14 cellular contexts compared by ENCODE assay signal in genomic region chr11:27237641-27238040, GRCh38.
"Had no signal": no experiment of that assay in that cellular context is flagged by ENCODE, and none has a peak within 500 bp of the region (broad histone marks: within the 10 kb centered on the region; RNA-seq: fewer than 3 reads in every experiment).

No MANE protein-coding gene starts in this region.

- ATAC-seq: activated CD8-positive, alpha-beta T cell treated with anti-CD3 and anti-CD28 coated beads, Interleukin-2, amount 10 ng/mL, durations not matched to agents 7 days and 5 days; body of pancreas; left ventricle myocardium superior; stimulated activated memory B cell treated with anti-CD40 and anti-IgM and Interleukin-4, amounts not matched to agents 10 μg/mL and 1 μg/mL and 100 μg/mL, for 72 hours had no signal

- DNase-seq: activated B cell treated with CpG ODN at 0.5 μM for 24 hours; activated CD4-positive, alpha-beta T cell treated with anti-CD3 and anti-CD28 coated beads for 48 hours; activated CD8-positive, alpha-beta memory T cell treated with anti-CD3 and anti-CD28 coated beads, Interleukin-2, amount 50 U/mL, for 4 hours; activated CD8-positive, alpha-beta T cell treated with anti-CD3 and anti-CD28 coated beads, Interleukin-2, amount 10 ng/mL, durations not matched to agents 7 days and 5 days; activated naive CD8-positive, alpha-beta T cell treated with anti-CD3 and anti-CD28 coated beads for 36 hours; amygdala; body of pancreas; caudate nucleus; hippocampal formation; left ventricle myocardium superior; ovary had no signal

- H3K9me3 ChIP-seq: body of pancreas, esophagus muscularis mucosa, ovary had no signal

- H3K27ac ChIP-seq: body of pancreas, esophagus muscularis mucosa, neural progenitor cell, ovary had no signal

- H3K27me3 ChIP-seq: body of pancreas, esophagus muscularis mucosa, neural progenitor cell, ovary had no signal

- H3K4me1 ChIP-seq: body of pancreas had no signal

- H3K9ac ChIP-seq: neural progenitor cell had no signal

- H3K36me3 ChIP-seq: esophagus muscularis mucosa, neural progenitor cell, ovary had no signal

- H3K4me3 ChIP-seq: body of pancreas, esophagus muscularis mucosa, neural progenitor cell, ovary had no signal
